ENCODE assay signal across 23 cellular contexts in genomic region chr2:109557309-109557708, GRCh38.
"Had no signal": no experiment of that assay in that cellular context is flagged by ENCODE, and none has a peak within 500 bp of the region (broad histone marks: within the 10 kb centered on the region; RNA-seq: fewer than 3 reads in every experiment).

No MANE protein-coding gene starts in this region.

- H3K27ac ChIP-seq: dorsolateral prefrontal cortex, ovary, psoas muscle, skin epidermis, tibial nerve had no signal

- H3K36me3 ChIP-seq: ovary had no signal

- H3K27me3 ChIP-seq: dorsolateral prefrontal cortex, left lung, ovary, spleen, tibial nerve, upper lobe of left lung had no signal

- FAIRE-seq: colon, keratinocyte, urothelium cell line had no signal

- H3K9me3 ChIP-seq: left lung, lower lobe of right lung, ovary, psoas muscle, spleen, thoracic aorta, tibial nerve, upper lobe of left lung had no signal

- H3K4me3 ChIP-seq: dorsolateral prefrontal cortex, left lung, lower lobe of right lung, ovary, psoas muscle, skin epidermis, spleen, thoracic aorta, tibial nerve, upper lobe of left lung had no signal

- ATAC-seq: esophagus mucosa; natural killer cell; psoas muscle; right cardiac atrium; stimulated activated memory B cell treated with anti-CD40 and anti-IgM and Interleukin-4, amounts not matched to agents 10 μg/mL and 1 μg/mL and 100 μg/mL, for 72 hours; stimulated activated naive CD8-positive, alpha-beta T cell treated with anti-CD3 and anti-CD28 coated beads, Interleukin-15, Interleukin-2, amounts not matched to agents 100 U/mL and 50 U/mL, for 24 hours had no signal

- DNase-seq: dorsolateral prefrontal cortex; effector CD4-positive, alpha-beta T cell; foreskin melanocyte; left lung; lower lobe of right lung; natural killer cell; occipital lobe; ovary; posterior cingulate gyrus; psoas muscle; right cardiac atrium; spleen; stimulated activated CD4-positive, alpha-beta T cell treated with anti-CD3 and anti-CD28 coated beads, Interleukin-4, amount 100 ng/mL, for 4 hours; stimulated activated naive CD8-positive, alpha-beta T cell treated with anti-CD3 and anti-CD28 coated beads, Interleukin-15, Interleukin-2, amounts not matched to agents 100 U/mL and 50 U/mL, for 24 hours; upper lobe of left lung had no signal

- H3K4me1 ChIP-seq: left lung, psoas muscle, tibial nerve had no signal
